Comparison of ENCODE assay signal across 10 cellular contexts in the genomic region with DNA sequence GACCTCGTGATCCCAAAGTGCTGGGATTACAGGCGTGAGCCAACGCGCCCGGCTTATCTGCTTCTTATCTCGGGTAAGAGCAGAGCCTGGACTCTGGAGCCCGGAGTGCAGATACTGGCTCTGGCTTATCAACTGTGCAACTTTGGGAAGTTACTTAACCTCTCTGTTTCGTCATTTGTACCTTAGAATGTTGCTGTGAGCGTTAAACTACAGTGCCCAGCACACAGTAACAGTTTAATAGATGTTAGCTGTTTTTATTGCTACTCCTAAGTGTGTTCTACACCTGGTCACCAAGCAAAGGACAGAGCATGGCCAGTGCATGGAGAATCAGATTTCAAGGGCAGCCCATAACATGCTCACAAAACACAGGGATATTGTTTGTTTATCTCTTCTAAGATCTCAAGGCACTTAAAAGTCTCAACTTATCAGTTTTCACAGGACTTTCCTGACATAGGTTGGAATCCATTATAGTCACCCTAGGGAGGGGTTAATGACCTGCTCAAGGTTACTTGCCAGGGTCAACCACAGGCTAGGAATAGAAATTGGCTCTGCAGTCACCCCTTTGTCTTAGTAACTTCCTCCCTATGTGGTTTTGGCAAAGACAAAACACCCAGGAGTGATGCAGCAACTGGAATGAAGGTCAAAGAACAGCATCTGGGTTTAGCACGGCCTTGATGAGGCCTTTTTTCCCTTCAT. TPM values are rescaled to one million over a fixed set of nuclear protein-coding genes. Genes with fewer than 3 reads are reported as not detected.
A peak's percentile ranks its signal among the peaks of the same experiment; 100 is the strongest.
DNase-seq lines count a peak whose midpoint lies in the region; ATAC-seq and TF ChIP-seq lines count a peak whose summit lies in the region.
"Had no signal": no experiment of that assay in that cellular context is flagged by ENCODE, and none has a peak within 500 bp of the region (broad histone marks: within the 10 kb centered on the region; RNA-seq: fewer than 3 reads in every experiment).

No MANE protein-coding gene starts in this region.

- no peak for TF ChIP-seq EP300 in suprapubic skin (IDR thresholded peaks at IDR 0.05)

- H3K27me3 ChIP-seq in HUES48 (ENCODE audit: control insufficient read depth, insufficient read depth, low read length) (no peaks in the 10 kb centered on the region), right atrium auricular region (no peaks in the 10 kb centered on the region), suprapubic skin (no peaks in the 10 kb centered on the region)
- H3K27me3 ChIP-seq: esophagus squamous epithelium had no signal

- peak; percentile 85 for DNase-seq in SW480 (ENCODE audit: low spot score)
- DNase-seq in right atrium auricular region (ENCODE audit: low spot score), result peak; percentile 76
- peak in 1 of 2 donors; percentile 40 for DNase-seq in suprapubic skin (ENCODE audit: low spot score in 2 of 2)
- no peak for DNase-seq in activated T-cell treated with anti-CD3 and anti-CD28 coated beads, Interleukin-2, amount 50 U/mL, for 24 hours
- DNase-seq in NCI-H146 treated with DMSO at 0.1 percent for 48 hours (lab: John Stamatoyannopoulos, UW; ENCODE audit: unreplicated experiment), result no peak
- DNase-seq: activated CD4-positive, alpha-beta memory T cell treated with anti-CD3 and anti-CD28 coated beads for 36 hours; esophagus squamous epithelium; KG1 had no signal

- H3K27ac ChIP-seq in HUES48 (ENCODE audit: low read depth, low read length) (peak overlapping the region; percentile 26), right atrium auricular region (peak overlapping the region; percentile 52 to 86), suprapubic skin (peak overlapping the region; percentile 60)

- no peaks in the 10 kb centered on the region for H3K9me3 ChIP-seq in HUES48 (ENCODE audit: control insufficient read depth, insufficient read depth, low read length)
- no peaks in the 10 kb centered on the region for H3K9me3 ChIP-seq in right atrium auricular region
- H3K9me3 ChIP-seq in suprapubic skin, result no peaks in the 10 kb centered on the region
- H3K9me3 ChIP-seq: esophagus squamous epithelium had no signal

- H3K27ac Mint-ChIP-seq in activated T-cell treated with anti-CD3 and anti-CD28 coated beads, Interleukin-2, amount 50 U/mL, for 24 hours, result no peak overlapping the region
- H3K27ac Mint-ChIP-seq: activated CD4-positive, alpha-beta memory T cell treated with anti-CD3 and anti-CD28 coated beads for 36 hours had no signal

- no peak for ATAC-seq in HG02973 (IDR thresholded peaks at IDR 0.05; ENCODE audit: unreplicated experiment)

- peaks cover 16% of the 10 kb centered on the region for H3K4me1 ChIP-seq in HUES48 (ENCODE audit: control insufficient read depth, insufficient read depth, low read length)
- peaks cover 0 to 68% of the 10 kb centered on the region in 2 donors for H3K4me1 ChIP-seq in right atrium auricular region
- H3K4me1 ChIP-seq in suprapubic skin, result peaks cover 39% of the 10 kb centered on the region

- no peak overlapping the region for H3K9ac ChIP-seq in HUES48 (ENCODE audit: low read depth, low read length)

- no peaks in the 10 kb centered on the region for H3K4me1 Mint-ChIP-seq in activated T-cell treated with anti-CD3 and anti-CD28 coated beads, Interleukin-2, amount 50 U/mL, for 24 hours (ENCODE audit: low read depth)

- TF ChIP-seq CTCF in right atrium auricular region (IDR thresholded peaks at IDR 0.05) (no peak), suprapubic skin (IDR thresholded peaks at IDR 0.05) (no peak)

- WGBS in suprapubic skin, result 77% methylated on average over 10 of the region's 10 CpGs

- TF ChIP-seq POLR2A in suprapubic skin (IDR thresholded peaks at IDR 0.05), result no peak

- no peak overlapping the region for H3K4me3 ChIP-seq in HUES48 (ENCODE audit: low read depth, low read length)
- H3K4me3 ChIP-seq in right atrium auricular region, result no peak overlapping the region
- no peak overlapping the region for H3K4me3 ChIP-seq in suprapubic skin
- H3K4me3 ChIP-seq: esophagus squamous epithelium had no signal

- H3K36me3 ChIP-seq in HUES48 (ENCODE audit: control insufficient read depth, insufficient read depth, low read length) (no peaks in the 10 kb centered on the region), right atrium auricular region (no peaks in the 10 kb centered on the region), suprapubic skin (no peaks in the 10 kb centered on the region)
- H3K36me3 ChIP-seq: esophagus squamous epithelium had no signal

- no peaks in the 10 kb centered on the region for H3K27me3 Mint-ChIP-seq in activated T-cell treated with anti-CD3 and anti-CD28 coated beads, Interleukin-2, amount 50 U/mL, for 24 hours
- H3K27me3 Mint-ChIP-seq: activated CD4-positive, alpha-beta memory T cell treated with anti-CD3 and anti-CD28 coated beads for 36 hours had no signal

- no peaks in the 10 kb centered on the region for H3K9me3 Mint-ChIP-seq in activated T-cell treated with anti-CD3 and anti-CD28 coated beads, Interleukin-2, amount 50 U/mL, for 24 hours
- H3K9me3 Mint-ChIP-seq: activated CD4-positive, alpha-beta memory T cell treated with anti-CD3 and anti-CD28 coated beads for 36 hours had no signal

- H3K4me3 Mint-ChIP-seq in activated T-cell treated with anti-CD3 and anti-CD28 coated beads, Interleukin-2, amount 50 U/mL, for 24 hours, result no peak overlapping the region
- H3K4me3 Mint-ChIP-seq: activated CD4-positive, alpha-beta memory T cell treated with anti-CD3 and anti-CD28 coated beads for 36 hours had no signal

- H3K36me3 Mint-ChIP-seq in activated T-cell treated with anti-CD3 and anti-CD28 coated beads, Interleukin-2, amount 50 U/mL, for 24 hours (ENCODE audit: low read depth), result no peaks in the 10 kb centered on the region
- H3K36me3 Mint-ChIP-seq: activated CD4-positive, alpha-beta memory T cell treated with anti-CD3 and anti-CD28 coated beads for 36 hours had no signal

RNA-seq across cellular contexts. Expression of a gene that starts 22.5 kb away (rescaled TPM):
- total RNA-seq in right atrium auricular region (100 to 1,000 TPM; 143 to 216 TPM), suprapubic skin (100 to 1,000 TPM; 139 to 162 (median 144) TPM)

RNA-seq across cellular contexts. Expression of a gene that starts 54.8 kb away (rescaled TPM):
- total RNA-seq in right atrium auricular region (10 to 100 TPM; 57.7 to 66.0 TPM), suprapubic skin (10 to 100 TPM; 30.3 to 72.8 (median 53.7) TPM)

Comparison
In these comparisons a context has a peak if more than half of its experiments do, and no peak if none do; other contexts are left out.
1. DNase-seq: peak in SW480 (single experiment) and right atrium auricular region (single experiment); none in activated T-cell treated with anti-CD3 and anti-CD28 coated beads, Interleukin-2, amount 50 U/mL, for 24 hours (single experiment) and NCI-H146 treated with DMSO at 0.1 percent for 48 hours (single experiment).
2. Peak in every context shown above with its lines, with median percentiles within 50 percentile points of each other: H3K27ac ChIP-seq.